ENCODE assay signal across 24 cellular contexts in genomic region chr6:652865-653264, GRCh38. TPM values are rescaled to one million over a fixed set of nuclear protein-coding genes. Genes with fewer than 3 reads are reported as not detected.
DNase-seq lines count a peak whose midpoint lies in the region; ATAC-seq, FAIRE-seq and TF ChIP-seq lines count a peak whose summit lies in the region.
"Had no signal": no experiment of that assay in that cellular context is flagged by ENCODE, and none has a peak within 500 bp of the region (broad histone marks: within the 10 kb centered on the region; RNA-seq: fewer than 3 reads in every experiment).

No MANE protein-coding gene starts in this region.

- CTCF ChIA-PET in IMR-90 (lab: Yijun Ruan, JAX), result no interaction called here

- H3K4me3 ChIP-seq in IMR-90 (ENCODE audit: insufficient read depth, low read depth, low read length) (no peak overlapping the region), astrocyte (ENCODE audit: insufficient read depth, low read depth, low read length) (no peak overlapping the region), sigmoid colon (no peak overlapping the region)
- H3K4me3 ChIP-seq: A549; BLaER1 treated with 17β-estradiol and CSF1 and Interleukin-3, amounts not matched to agents 10 nM and 100 nM; GM23338 had no signal

- no peak overlapping the region for H2BK15ac ChIP-seq in IMR-90 (ENCODE audit: low read depth, low read length)

- H3K27me3 Mint-ChIP-seq in activated T-cell treated with anti-CD3 and anti-CD28 coated beads, Interleukin-2, amount 50 U/mL, for 4 hours (ENCODE audit: low read depth), result no peaks in the 10 kb centered on the region
- no peaks in the 10 kb centered on the region for H3K27me3 Mint-ChIP-seq in astrocyte (ENCODE audit: low read depth, unreplicated experiment)
- H3K27me3 Mint-ChIP-seq in stimulated activated memory B cell treated with anti-CD40 and anti-IgM and Interleukin-4, amounts not matched to agents 10 μg/mL and 1 μg/mL and 100 μg/mL, for 72 hours, result no peaks in the 10 kb centered on the region
- H3K27me3 Mint-ChIP-seq: CD4-positive, alpha-beta T cell had no signal

- intact Hi-C loops in IMR-90 (cut with micrococcal nuclease) (loop anchor here (1.0 kb wide), 1 partner anchor 30 kb away; no protein-coding TSS in a partner anchor), sigmoid colon (cut with DNase I) (no loop called here)

- H2AK9ac ChIP-seq in IMR-90 (replicated peaks; ENCODE audit: low read depth, low read length, poor library complexity), result no peak overlapping the region

- peak overlapping the region; percentile 9 for H3K27ac Mint-ChIP-seq in astrocyte (ENCODE audit: unreplicated experiment)
- H3K27ac Mint-ChIP-seq in stimulated activated memory B cell treated with anti-CD40 and anti-IgM and Interleukin-4, amounts not matched to agents 10 μg/mL and 1 μg/mL and 100 μg/mL, for 72 hours, result no peak overlapping the region
- H3K27ac Mint-ChIP-seq: CD4-positive, alpha-beta T cell had no signal

- H3K4me3 Mint-ChIP-seq in activated T-cell treated with anti-CD3 and anti-CD28 coated beads, Interleukin-2, amount 50 U/mL, for 4 hours, result no peak overlapping the region
- no peak overlapping the region for H3K4me3 Mint-ChIP-seq in astrocyte (ENCODE audit: unreplicated experiment)
- no peak overlapping the region for H3K4me3 Mint-ChIP-seq in stimulated activated memory B cell treated with anti-CD40 and anti-IgM and Interleukin-4, amounts not matched to agents 10 μg/mL and 1 μg/mL and 100 μg/mL, for 72 hours
- H3K4me3 Mint-ChIP-seq: CD4-positive, alpha-beta T cell; GM23338 had no signal

- no peak overlapping the region for H3K27ac ChIP-seq in IMR-90 (ENCODE audit: insufficient read depth, low read length)
- no peak overlapping the region for H3K27ac ChIP-seq in astrocyte (ENCODE audit: low read depth, low read length)
- H3K27ac ChIP-seq in sigmoid colon, result no peak overlapping the region
- H3K27ac ChIP-seq: A549; BLaER1 treated with 17β-estradiol and CSF1 and Interleukin-3, amounts not matched to agents 10 nM and 100 nM had no signal

- no peak for TF ChIP-seq CTCF in IMR-90 (conservative IDR thresholded peaks at IDR 0.05; ENCODE audit: low read depth, low read length)
- no peak for TF ChIP-seq CTCF in astrocyte (IDR thresholded peaks at IDR 0.05; ENCODE audit: insufficient read depth, low read depth, low read length)
- no peak for TF ChIP-seq CTCF in sigmoid colon (IDR thresholded peaks at IDR 0.05)

- H3K27me3 ChIP-seq in IMR-90 (ENCODE audit: control insufficient read depth, insufficient read depth, low read length), result no peaks in the 10 kb centered on the region
- H3K27me3 ChIP-seq in astrocyte (ENCODE audit: insufficient read depth, low read length), result no peaks in the 10 kb centered on the region
- no peaks in the 10 kb centered on the region for H3K27me3 ChIP-seq in sigmoid colon
- H3K27me3 ChIP-seq: BLaER1 treated with 17β-estradiol and CSF1 and Interleukin-3, amounts not matched to agents 10 nM and 100 nM had no signal

- peak overlapping the region; percentile 75 for H3K14ac ChIP-seq in IMR-90 (replicated peaks; ENCODE audit: low read depth, low read length)

- no peaks in the 10 kb centered on the region for H3K9me1 ChIP-seq in IMR-90 (ENCODE audit: insufficient read depth, low read length)

- no peak overlapping the region for H4K91ac ChIP-seq in IMR-90 (ENCODE audit: insufficient read depth, low read depth, low read length)

- WGBS in IMR-90 (ENCODE audit: extremely low coverage in 2 of 2, insufficient read length in 1 of 2), 2 experiments, result no CpG with 5 or more reads among the region's 3 CpGs
- WGBS in sigmoid colon, 2 donors, result 83 to 85% methylated on average over 3 of the region's 3 CpGs

- H2AK5ac ChIP-seq in IMR-90 (ENCODE audit: low read depth, low read length), result no peak overlapping the region

- in situ Hi-C loops in IMR-90 (cut with MboI; ENCODE audit: low sequenced_read_pairs), result no loop called here

- no peak overlapping the region for H3K18ac ChIP-seq in IMR-90 (ENCODE audit: low read depth, low read length)

- dilution Hi-C loops in IMR-90 (cut with HindIII; ENCODE audit: low sequenced_read_pairs, unreplicated experiment), result no loop called here

- H3K79me2 ChIP-seq in astrocyte (ENCODE audit: insufficient read depth, low read length), result peaks cover 33% of the 10 kb centered on the region

- H4K20me1 ChIP-seq in IMR-90 (ENCODE audit: insufficient read depth, low read length) (no peaks in the 10 kb centered on the region; the same call in 1 of the 2 replicates), astrocyte (ENCODE audit: insufficient read depth, low read length) (peaks cover 8% of the 10 kb centered on the region)

- peak overlapping the region; percentile 78; the same call in 1 of the 2 replicates for H3K23ac ChIP-seq in IMR-90 (ENCODE audit: low read depth, low read length)

- no peak overlapping the region for H3K4me2 ChIP-seq in IMR-90 (ENCODE audit: low read depth, low read length)
- no peak overlapping the region for H3K4me2 ChIP-seq in astrocyte (ENCODE audit: low read length)
- H3K4me2 ChIP-seq: A549; BLaER1 treated with 17β-estradiol and CSF1 and Interleukin-3, amounts not matched to agents 10 nM and 100 nM; GM23338; SK-N-SH had no signal

- TF ChIP-seq POLR2A in IMR-90 (IDR thresholded peaks at IDR 0.05; ENCODE audit: low read depth, low read length) (no peak), sigmoid colon (IDR thresholded peaks at IDR 0.05) (no peak)

- FAIRE-seq in astrocyte (lab: Jason Lieb, UNC), result no peak
- FAIRE-seq: A549, D721Med had no signal

- peaks cover 7% of the 10 kb centered on the region; the same call in 1 of the 2 replicates for H3K36me3 ChIP-seq in IMR-90 (ENCODE audit: control insufficient read depth, insufficient read depth, low read length)
- H3K36me3 ChIP-seq in astrocyte (ENCODE audit: insufficient read depth, low read length), result no peaks in the 10 kb centered on the region
- peaks cover 0 to 10% (median 4%) of the 10 kb centered on the region in 4 donors for H3K36me3 ChIP-seq in sigmoid colon

- H2BK20ac ChIP-seq in IMR-90 (ENCODE audit: low read depth, low read length), result no peak overlapping the region

- H2BK120ac ChIP-seq in IMR-90 (ENCODE audit: low read depth, low read length), result no peak overlapping the region

- TF ChIP-seq EP300 in sigmoid colon (IDR thresholded peaks at IDR 0.05), result no peak

- no peak overlapping the region for H4K5ac ChIP-seq in IMR-90 (ENCODE audit: low read depth, low read length)

- peaks cover 10% of the 10 kb centered on the region for H3K4me1 Mint-ChIP-seq in activated T-cell treated with anti-CD3 and anti-CD28 coated beads, Interleukin-2, amount 50 U/mL, for 4 hours (ENCODE audit: low read depth)
- peaks cover 19% of the 10 kb centered on the region for H3K4me1 Mint-ChIP-seq in astrocyte (ENCODE audit: low read depth, unreplicated experiment)
- peaks cover 6% of the 10 kb centered on the region for H3K4me1 Mint-ChIP-seq in stimulated activated memory B cell treated with anti-CD40 and anti-IgM and Interleukin-4, amounts not matched to agents 10 μg/mL and 1 μg/mL and 100 μg/mL, for 72 hours

- H2AFZ ChIP-seq in IMR-90 (replicated peaks; ENCODE audit: low read length, poor library complexity) (no peak overlapping the region), astrocyte (ENCODE audit: low read depth, low read length) (no peak overlapping the region)
- H2AFZ ChIP-seq: GM23338 had no signal

- H3K9ac ChIP-seq in IMR-90 (ENCODE audit: low read depth, low read length), result no peak overlapping the region
- H3K9ac ChIP-seq in astrocyte (ENCODE audit: low read length), result no peak overlapping the region
- H3K9ac ChIP-seq: BLaER1 treated with 17β-estradiol and CSF1 and Interleukin-3, amounts not matched to agents 10 nM and 100 nM; SK-N-SH had no signal

- H4K8ac ChIP-seq in IMR-90 (ENCODE audit: low read depth in 2 of 2, low read length in 2 of 2), result no peak overlapping the region

- ATAC-seq in activated T-cell treated with anti-CD3 and anti-CD28 coated beads, Interleukin-2, amount 50 U/mL, for 4 hours, result peak; percentile 56 to 67
- ATAC-seq in IMR-90 (ENCODE audit: low read depth), result no peak
- no peak for ATAC-seq in stimulated activated memory B cell treated with anti-CD40 and anti-IgM and Interleukin-4, amounts not matched to agents 10 μg/mL and 1 μg/mL and 100 μg/mL, for 72 hours
- ATAC-seq: A549, GM23338, HCT116, PC-3 had no signal

- peaks cover 3% of the 10 kb centered on the region for H3K4me1 ChIP-seq in IMR-90 (ENCODE audit: control insufficient read depth, insufficient read depth, low read length)
- H3K4me1 ChIP-seq in astrocyte (ENCODE audit: insufficient read depth, low read length), result peaks cover 5% of the 10 kb centered on the region
- peaks cover 0 to 9% (median 2%) of the 10 kb centered on the region in 4 donors for H3K4me1 ChIP-seq in sigmoid colon
- H3K4me1 ChIP-seq: A549; BLaER1 treated with 17β-estradiol and CSF1 and Interleukin-3, amounts not matched to agents 10 nM and 100 nM had no signal

- H2BK5ac ChIP-seq in IMR-90 (ENCODE audit: low read depth, low read length, poor library complexity, severe bottlenecking), result no peak overlapping the region

- DNase-seq in activated T-cell treated with anti-CD3 and anti-CD28 coated beads, Interleukin-2, amount 50 U/mL, for 4 hours, result no peak
- no peak for DNase-seq in activated T-cell treated with anti-CD3 and anti-CD28 coated beads for 4 hours
- DNase-seq in IMR-90, result no peak
- no peak for DNase-seq in astrocyte (ENCODE audit: low read depth)
- DNase-seq in NCI-H2171 (lab: John Stamatoyannopoulos, UW), result no peak
- DNase-seq in sigmoid colon, result no peak
- DNase-seq: AML-193; CD4-positive, alpha-beta T cell; Karpas-422; NCI-H1092; NCI-H1417 treated with DMSO at 0.1 percent for 48 hours; NCI-H1694 treated with DMSO at 0.1 percent for 48 hours; NCI-H2081 treated with DMSO at 0.1 percent for 48 hours; NCI-H446; NCI-H524 treated with DMSO at 0.1 percent for 48 hours; NCI-H774; PC-3; SK-N-SH had no signal

- BruUV-seq in IMR-90 (replicated peaks; lab: Mats Ljungman, UMichigan), result no TSS peak

- H3K36me3 Mint-ChIP-seq in activated T-cell treated with anti-CD3 and anti-CD28 coated beads, Interleukin-2, amount 50 U/mL, for 4 hours (ENCODE audit: insufficient read depth), result peaks cover 16% of the 10 kb centered on the region
- peaks cover 10% of the 10 kb centered on the region for H3K36me3 Mint-ChIP-seq in astrocyte (ENCODE audit: low read depth, unreplicated experiment)
- peaks cover 31% of the 10 kb centered on the region for H3K36me3 Mint-ChIP-seq in stimulated activated memory B cell treated with anti-CD40 and anti-IgM and Interleukin-4, amounts not matched to agents 10 μg/mL and 1 μg/mL and 100 μg/mL, for 72 hours

- no peaks in the 10 kb centered on the region for H3K9me3 Mint-ChIP-seq in activated T-cell treated with anti-CD3 and anti-CD28 coated beads, Interleukin-2, amount 50 U/mL, for 4 hours
- no peaks in the 10 kb centered on the region for H3K9me3 Mint-ChIP-seq in astrocyte (ENCODE audit: unreplicated experiment)
- H3K9me3 Mint-ChIP-seq in stimulated activated memory B cell treated with anti-CD40 and anti-IgM and Interleukin-4, amounts not matched to agents 10 μg/mL and 1 μg/mL and 100 μg/mL, for 72 hours, result peaks cover 3% of the 10 kb centered on the region
- H3K9me3 Mint-ChIP-seq: CD4-positive, alpha-beta T cell; GM23338 had no signal

- peaks cover 11 to 44% of the 10 kb centered on the region in 2 experiments for H3K79me1 ChIP-seq in IMR-90 (ENCODE audit: low read depth in 1 of 2, low read length in 2 of 2)

- TF ChIP-seq RAD21 in IMR-90 (IDR thresholded peaks at IDR 0.05; ENCODE audit: low read length), result no peak

- H3K4ac ChIP-seq in IMR-90 (ENCODE audit: low read depth, low read length), result no peak overlapping the region

- no peak overlapping the region for H3K56ac ChIP-seq in IMR-90 (ENCODE audit: extremely low read depth, insufficient read depth, low read length)

- POLR2A ChIA-PET in IMR-90 (lab: Charles Lee; ENCODE audit: unreplicated experiment), result no interaction called here

- H3K9me3 ChIP-seq in IMR-90 (ENCODE audit: control insufficient read depth, insufficient read depth, low read length) (no peaks in the 10 kb centered on the region), astrocyte (ENCODE audit: insufficient read depth, low read depth, low read length) (no peaks in the 10 kb centered on the region), sigmoid colon (peaks cover 0 to 7% (median 0%) of the 10 kb centered on the region in 4 donors)
- H3K9me3 ChIP-seq: A549, SK-N-SH had no signal

RNA-seq across cellular contexts. Expression of gene HUS1B, which starts 4.0 kb away (rescaled TPM):
- total RNA-seq in activated T-cell treated with anti-CD3 and anti-CD28 coated beads, Interleukin-2, amount 50 U/mL, for 4 hours, result 1 to 10 TPM; 1.8 to 2.5 (median 2.2) TPM
- total RNA-seq in IMR-90 (2012; rRNA removed), result 0.36 and 0.56 TPM in 2 replicates
- 0.39 and 0.59 TPM in 2 replicates for polyA plus RNA-seq in IMR-90 (2012; rRNA removed)
- polyA plus RNA-seq in IMR-90 (2012; cell fraction: cytosol; rRNA removed), result 0.29 and 0.60 TPM in 2 replicates
- 0.79 and 1.5 TPM in 2 replicates for polyA plus RNA-seq in IMR-90 (2012; cell fraction: nucleus; rRNA removed; ENCODE audit: low replicate concordance)
- total RNA-seq in astrocyte, result 1.3 and 1.6 TPM in 2 replicates
- 1 to 10 TPM in 2 of 4 donors, under 1 TPM in 2; 0.68 to 3.6 (median 1.2) TPM for total RNA-seq in sigmoid colon
- under 1 TPM in 1 of 3 donors, not detected in 2; 0.36 TPM for polyA plus RNA-seq in sigmoid colon

RNA-seq across cellular contexts. Expression of gene EXOC2, which starts 40.1 kb away (rescaled TPM):
- 10 to 100 TPM; 29.8 to 31.3 (median 30.0) TPM for total RNA-seq in activated T-cell treated with anti-CD3 and anti-CD28 coated beads, Interleukin-2, amount 50 U/mL, for 4 hours
- total RNA-seq in IMR-90 (2012; rRNA removed), result 37.3 and 39.4 TPM in 2 replicates
- polyA plus RNA-seq in IMR-90 (2012; rRNA removed), result 12.8 and 13.1 TPM in 2 replicates
- 5.9 and 6.1 TPM in 2 replicates for polyA plus RNA-seq in IMR-90 (2012; cell fraction: cytosol; rRNA removed)
- 6.9 and 14.1 TPM in 2 replicates for polyA plus RNA-seq in IMR-90 (2012; cell fraction: nucleus; rRNA removed; ENCODE audit: low replicate concordance)
- 44.4 and 49.7 TPM in 2 replicates for total RNA-seq in astrocyte
- total RNA-seq in sigmoid colon, result 10 to 100 TPM; 15.3 to 23.2 (median 19.1) TPM
- polyA plus RNA-seq in sigmoid colon, result 1 to 10 TPM; 5.4 to 9.5 (median 7.4) TPM

Comparison
In these comparisons a context has a peak if more than half of its experiments do, and no peak if none do; other contexts are left out.
1. ATAC-seq: peak in activated T-cell treated with anti-CD3 and anti-CD28 coated beads, Interleukin-2, amount 50 U/mL, for 4 hours (2 of 2); none in IMR-90 (single experiment) and stimulated activated memory B cell treated with anti-CD40 and anti-IgM and Interleukin-4, amounts not matched to agents 10 μg/mL and 1 μg/mL and 100 μg/mL, for 72 hours (single experiment).